ENCODE assay signal across 8 cellular contexts in the genomic region with DNA sequence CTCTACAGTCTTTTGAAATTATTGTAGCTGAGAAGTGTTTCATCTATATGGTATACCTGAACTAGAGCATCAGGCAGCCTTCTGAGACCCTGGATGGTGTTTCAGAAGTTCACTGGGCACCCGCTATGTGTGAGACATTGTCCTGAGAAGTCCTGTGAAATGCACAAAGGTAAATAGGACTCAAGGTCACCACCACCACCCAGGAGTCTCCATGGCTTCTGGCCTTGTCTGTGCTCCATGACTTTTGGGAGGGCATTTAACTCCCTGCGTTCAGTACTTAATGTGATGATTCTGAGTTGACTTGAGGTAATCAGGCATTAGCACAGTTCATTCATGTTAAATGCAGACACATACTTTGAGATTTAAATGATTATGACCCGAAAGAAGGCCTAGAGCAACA. TPM values are rescaled to one million over a fixed set of nuclear protein-coding genes. Genes with fewer than 3 reads are reported as not detected.
DNase-seq lines count a peak whose midpoint lies in the region; ATAC-seq and TF ChIP-seq lines count a peak whose summit lies in the region.

No MANE protein-coding gene starts in this region.

- no peak for DNase-seq in T-helper 2 cell treated with Interferon-gamma antibody and Interleukin-4, amounts not matched to agents 5 μg/mL and 100 μg/mL, for 36 hours (ENCODE audit: low spot score)
- DNase-seq in T-helper 2 cell, result no peak
- DNase-seq in kidney tubule cell (ENCODE audit: low spot score), result peak; percentile 8
- DNase-seq in suprapubic skin (ENCODE audit: low spot score in 2 of 2), result no peak
- DNase-seq in retina, result no peak
- no peak for DNase-seq in SKM-1 (lab: John Stamatoyannopoulos, UW; ENCODE audit: unreplicated experiment)

- peak overlapping the region; percentile 86 for H3K27ac Mint-ChIP-seq in T-helper 2 cell treated with Interferon-gamma antibody and Interleukin-4, amounts not matched to agents 5 μg/mL and 100 μg/mL, for 36 hours

- peaks cover 24% of the 10 kb centered on the region for H3K4me1 ChIP-seq in suprapubic skin

- H3K9me3 ChIP-seq in suprapubic skin, result no peaks in the 10 kb centered on the region

- peak overlapping the region; percentile 94 for H3K4me3 ChIP-seq in suprapubic skin

- H3K27me3 Mint-ChIP-seq in T-helper 2 cell treated with Interferon-gamma antibody and Interleukin-4, amounts not matched to agents 5 μg/mL and 100 μg/mL, for 36 hours (ENCODE audit: low read depth), result peaks cover 9% of the 10 kb centered on the region

- no peaks in the 10 kb centered on the region for H3K36me3 ChIP-seq in suprapubic skin

- no peaks in the 10 kb centered on the region for H3K27me3 ChIP-seq in suprapubic skin

- TF ChIP-seq EP300 in suprapubic skin (IDR thresholded peaks at IDR 0.05), result no peak

- no peaks in the 10 kb centered on the region for H3K9me3 Mint-ChIP-seq in T-helper 2 cell treated with Interferon-gamma antibody and Interleukin-4, amounts not matched to agents 5 μg/mL and 100 μg/mL, for 36 hours

- TF ChIP-seq CTCF in suprapubic skin (IDR thresholded peaks at IDR 0.05), result no peak

- H3K4me1 Mint-ChIP-seq in T-helper 2 cell treated with Interferon-gamma antibody and Interleukin-4, amounts not matched to agents 5 μg/mL and 100 μg/mL, for 36 hours (ENCODE audit: low read depth), result peaks cover 23% of the 10 kb centered on the region

- peak overlapping the region; percentile 99 for H3K4me3 Mint-ChIP-seq in T-helper 2 cell treated with Interferon-gamma antibody and Interleukin-4, amounts not matched to agents 5 μg/mL and 100 μg/mL, for 36 hours

- TF ChIP-seq POLR2A in suprapubic skin (IDR thresholded peaks at IDR 0.05), result no peak

- WGBS in suprapubic skin, result 84% methylated on average over 3 of the region's 3 CpGs

- peaks cover 5% of the 10 kb centered on the region for H3K36me3 Mint-ChIP-seq in T-helper 2 cell treated with Interferon-gamma antibody and Interleukin-4, amounts not matched to agents 5 μg/mL and 100 μg/mL, for 36 hours (ENCODE audit: low read depth)

- no peak for ATAC-seq in GM21723 (IDR thresholded peaks at IDR 0.05; ENCODE audit: unreplicated experiment)

- peak overlapping the region; percentile 73 for H3K27ac ChIP-seq in angular gyrus (ENCODE audit: low read depth, low read length)
- peak overlapping the region; percentile 94 for H3K27ac ChIP-seq in suprapubic skin

RNA-seq across cellular contexts. Expression of a gene that starts 1.1 kb away (rescaled TPM):
- 10 to 100 TPM in 1 of 4 donors, 1 to 10 TPM in 3; 4.4 to 23.7 (median 5.7) TPM for total RNA-seq in suprapubic skin

RNA-seq across cellular contexts. Expression of a gene that starts 53.1 kb away (rescaled TPM):
- 1 to 10 TPM; 1.0 to 2.2 (median 1.5) TPM for total RNA-seq in suprapubic skin
